In the genomic region with DNA sequence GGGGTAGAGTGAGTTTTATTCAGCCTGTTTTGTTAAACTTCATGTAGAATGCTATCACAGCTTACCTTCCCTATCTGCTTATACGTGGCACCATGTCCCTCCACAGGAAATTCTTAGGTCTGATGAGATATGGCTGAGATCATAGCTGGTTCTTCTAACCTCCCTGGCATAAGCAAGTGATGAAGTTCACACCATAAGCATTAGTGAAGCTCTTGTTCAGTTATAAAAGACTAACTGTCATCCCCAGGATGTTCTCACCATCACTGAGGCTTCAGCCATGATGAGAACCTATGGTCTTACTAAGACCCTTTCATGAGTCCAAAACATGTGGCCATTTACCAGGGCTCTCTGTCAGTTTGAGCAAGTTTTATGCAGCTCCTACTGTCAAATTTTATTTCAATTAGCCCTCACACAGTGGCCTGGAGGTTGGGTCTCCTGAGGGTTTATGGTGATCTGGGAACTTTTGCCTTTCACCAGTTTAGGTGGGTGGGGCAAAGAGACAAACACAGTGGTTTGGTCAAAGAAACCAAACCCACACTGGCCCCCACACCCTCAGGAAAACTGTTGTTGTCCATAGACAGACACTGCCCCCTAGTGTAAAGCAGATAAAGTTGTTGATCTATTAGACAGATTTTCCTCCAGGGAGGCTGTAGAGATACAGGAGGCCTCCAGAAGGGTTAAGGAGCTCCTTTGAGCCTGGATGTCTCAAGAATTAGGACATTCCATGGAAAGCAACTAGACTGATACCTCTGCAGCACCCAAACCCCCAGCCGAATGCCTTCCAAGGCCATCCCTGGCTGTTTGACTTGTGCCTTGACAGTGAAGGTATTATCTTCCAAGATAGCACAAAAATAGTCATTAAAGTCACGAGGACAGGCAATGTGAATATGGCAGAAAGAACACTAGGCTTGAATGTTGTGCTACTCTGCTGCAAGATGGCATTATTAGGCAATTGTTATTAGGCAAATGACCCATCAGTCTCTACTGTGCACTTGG, we compare ENCODE assay signal across 8 cellular contexts. TPM values are rescaled to one million over a fixed set of nuclear protein-coding genes. Genes with fewer than 3 reads are reported as not detected.
A peak's percentile ranks its signal among the peaks of the same experiment; 100 is the strongest.
DNase-seq lines count a peak whose midpoint lies in the region; ATAC-seq and TF ChIP-seq lines count a peak whose summit lies in the region.

No MANE protein-coding gene starts in this region.

- intact Hi-C loops in psoas muscle (cut with DNase I) = loop anchor here (2.0 to 5.0 kb wide), 2 partner anchors 174 kb away; no protein-coding TSS in a partner anchor

- no peak overlapping the region for H3K27ac ChIP-seq in psoas muscle

- H3K27me3 ChIP-seq in BJ (ENCODE audit: control insufficient read depth, insufficient read depth, low read length) (no peaks in the 10 kb centered on the region), psoas muscle (ENCODE audit: insufficient read depth in 3 of 3, low read length in 2 of 3) (peaks cover 3 to 18% (median 10%) of the 10 kb centered on the region in 3 donors)

- H3K4me3 Mint-ChIP-seq in WTC11 = no peak overlapping the region

- CTCF ChIA-PET in BJ (lab: Yijun Ruan, JAX) (interaction anchor here (0.5 to 2.8 kb wide), 25 partner anchors 9 to 615 kb away, joined by 3 to 39 read pairs (median 5); no protein-coding TSS in a partner anchor), WTC11 (lab: Charles Lee) (interaction anchor here (0.5 to 2.0 kb wide), 57 partner anchors 8 to 518 kb away, joined by 3 to 28 read pairs (median 4); no protein-coding TSS in a partner anchor)

- no peaks in the 10 kb centered on the region for H3K9me3 ChIP-seq in psoas muscle

- ATAC-seq in GM18505 (IDR thresholded peaks at IDR 0.05; ENCODE audit: unreplicated experiment) (peak; percentile 50), WTC11 (peak; percentile 55), psoas muscle (peak in 2 of 4 donors; percentile 46 to 53), HG03342 (IDR thresholded peaks at IDR 0.05; ENCODE audit: unreplicated experiment) (no peak)

- WGBS in psoas muscle, 3 donors = 45 to 54% (median 46%) methylated on average over 3 of the region's 3 CpGs

- no peaks in the 10 kb centered on the region for H3K9me3 Mint-ChIP-seq in WTC11

- POLR2A ChIA-PET in BJ (lab: Charles Lee) = no interaction called here
- POLR2A ChIA-PET in WTC11 (lab: Charles Lee) = no interaction called here

- H3K4me3 ChIP-seq in BJ (ENCODE audit: low read depth, low read length) = no peak overlapping the region
- no peak overlapping the region for H3K4me3 ChIP-seq in psoas muscle

- H3K36me3 ChIP-seq in BJ (ENCODE audit: control insufficient read depth, insufficient read depth, low read length) (peaks cover 3% of the 10 kb centered on the region), psoas muscle (ENCODE audit: insufficient read depth in 1 of 2, low read depth in 1 of 2) (no peaks in the 10 kb centered on the region)

- H3K4me1 ChIP-seq in psoas muscle = no peaks in the 10 kb centered on the region

- H3K36me3 Mint-ChIP-seq in WTC11 = peaks cover 3% of the 10 kb centered on the region; the same call in 1 of the 2 replicates

- TF ChIP-seq CTCF in BJ (IDR thresholded peaks at IDR 0.05; ENCODE audit: insufficient read depth, low read depth, low read length) (peak; percentile 73), WTC11 (IDR thresholded peaks at IDR 0.05) (peak; percentile 73), psoas muscle (IDR thresholded peaks at IDR 0.05) (peak; percentile 39)

- TF ChIP-seq POLR2A in GM18505 (IDR thresholded peaks at IDR 0.05; ENCODE audit: borderline replicate concordance, extremely low read depth, insufficient read depth, insufficient read length) = no peak

- no peaks in the 10 kb centered on the region for H3K27me3 Mint-ChIP-seq in WTC11 (ENCODE audit: low read depth)

- no peak for DNase-seq in BJ (ENCODE audit: low read depth)
- DNase-seq in NCI-H1105 (lab: John Stamatoyannopoulos, UW) = peak; percentile 19
- DNase-seq in WTC11 (ENCODE audit: low spot score) = peak; percentile 41
- peak; percentile 7 for DNase-seq in glomerular endothelial cell (ENCODE audit: extremely low read depth, low read depth, low spot score)
- DNase-seq in psoas muscle = no peak
- no peak for DNase-seq in amniotic stem cell (lab: John Stamatoyannopoulos, UW)

- H3K27ac Mint-ChIP-seq in WTC11 = no peak overlapping the region

- H3K4me1 Mint-ChIP-seq in WTC11 = peaks cover 34% of the 10 kb centered on the region

TF ChIP-seq in WTC11, 78 proteins besides CTCF, POLR2A, EP300 and RAD21:
- TF ChIP-seq, protein P1, sequence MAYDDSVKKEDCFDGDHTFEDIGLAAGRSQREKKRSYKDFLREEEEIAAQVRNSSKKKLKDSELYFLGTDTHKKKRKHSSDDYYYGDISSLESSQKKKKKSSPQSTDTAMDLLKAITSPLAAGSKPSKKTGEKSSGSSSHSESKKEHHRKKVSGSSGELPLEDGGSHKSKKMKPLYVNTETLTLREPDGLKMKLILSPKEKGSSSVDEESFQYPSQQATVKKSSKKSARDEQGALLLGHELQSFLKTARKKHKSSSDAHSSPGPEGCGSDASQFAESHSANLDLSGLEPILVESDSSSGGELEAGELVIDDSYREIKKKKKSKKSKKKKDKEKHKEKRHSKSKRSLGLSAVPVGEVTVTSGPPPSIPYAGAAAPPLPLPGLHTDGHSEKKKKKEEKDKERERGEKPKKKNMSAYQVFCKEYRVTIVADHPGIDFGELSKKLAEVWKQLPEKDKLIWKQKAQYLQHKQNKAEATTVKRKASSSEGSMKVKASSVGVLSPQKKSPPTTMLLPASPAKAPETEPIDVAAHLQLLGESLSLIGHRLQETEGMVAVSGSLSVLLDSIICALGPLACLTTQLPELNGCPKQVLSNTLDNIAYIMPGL (CRISPR knock-in tag; IDR thresholded peaks at IDR 0.05) = no peak
- TF ChIP-seq OVOL2 (CRISPR knock-in tag; IDR thresholded peaks at IDR 0.05; ENCODE audit: borderline replicate concordance) = no peak

RNA-seq across cellular contexts. Expression of a gene that starts 5.0 kb away (rescaled TPM):
- polyA plus RNA-seq in BJ (2011; rRNA removed) (6.4 and 9.2 TPM in 2 replicates), psoas muscle (under 1 TPM; 0.09 to 0.18 (median 0.16) TPM)
- polyA minus RNA-seq in BJ (2011; rRNA and poly(A)+ RNA removed) = 16.7 and 23.6 TPM in 2 replicates
- total RNA-seq in WTC11 (2021) (3.5 to 4.5 TPM (median 4.3 TPM) in 3 replicates), glomerular endothelial cell (under 0.01 and 0.10 TPM in 2 replicates), psoas muscle (1 to 10 TPM in 1 of 4 donors, under 1 TPM in 3; 0.39 to 1.0 (median 0.50) TPM)

Comparison
In these comparisons a context has a peak if more than half of its experiments do, and no peak if none do; other contexts are left out.
1. DNase-seq: peak in NCI-H1105 (single experiment), WTC11 (single experiment) and glomerular endothelial cell (single experiment); none in BJ (single experiment), psoas muscle (0 of 2) and amniotic stem cell (single experiment).
2. Peak in every context shown above with its lines, with median percentiles within 50 percentile points of each other: CTCF ChIP-seq.